12 cellular contexts compared by ENCODE assay signal in the genomic region with DNA sequence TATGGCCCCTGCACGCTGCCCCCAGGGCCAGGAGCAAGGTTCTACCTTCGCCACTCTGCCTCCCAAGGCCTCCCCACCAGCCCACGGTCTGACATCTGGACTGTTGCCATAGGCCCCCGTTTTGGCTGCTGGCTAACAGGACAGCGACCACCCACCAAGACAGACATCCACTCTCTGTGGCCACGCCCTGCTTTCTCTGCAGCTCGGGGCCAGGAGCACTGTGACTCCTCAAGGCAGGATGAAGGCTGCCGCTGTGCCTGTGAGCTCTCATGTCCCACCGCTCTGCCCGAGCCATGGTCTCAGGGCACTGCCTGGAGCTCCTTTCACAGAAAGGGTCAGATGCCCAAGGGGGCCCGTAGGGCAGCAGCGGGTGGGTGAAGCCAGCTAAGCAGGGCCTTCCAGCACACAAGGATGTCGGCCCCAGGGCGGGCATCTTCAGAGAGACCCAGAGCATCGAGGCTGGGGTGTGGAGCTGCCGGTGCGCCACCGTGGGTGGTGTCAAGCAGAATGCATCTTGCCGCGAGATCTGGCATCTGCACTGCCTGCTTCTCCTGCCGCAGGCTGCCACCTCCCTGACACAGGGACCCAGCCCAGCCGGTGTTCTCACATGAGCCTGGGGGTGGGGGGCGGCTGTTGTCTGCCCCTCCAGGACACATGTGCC.
"Had no signal": no experiment of that assay in that cellular context is flagged by ENCODE, and none has a peak within 500 bp of the region (broad histone marks: within the 10 kb centered on the region; RNA-seq: fewer than 3 reads in every experiment).

No MANE protein-coding gene starts in this region.

- DNase-seq: activated CD4-positive, alpha-beta T cell treated with anti-CD3 and anti-CD28 coated beads, Interleukin-2, amount 50 U/mL, for 48 hours; activated gamma-delta T cell treated with Interleukin-2 at 50 U/mL for 16 hours; dermis blood vessel endothelial cell; effector memory CD4-positive, alpha-beta T cell; esophagus squamous epithelium; stimulated activated CD8-positive, alpha-beta memory T cell treated with anti-CD3 and anti-CD28 coated beads, Interleukin-4, amount 100 ng/mL, for 48 hours; stimulated activated naive CD4-positive, alpha-beta T cell had no signal

- H3K27me3 ChIP-seq: pancreas, right lobe of liver had no signal

- H3K36me3 ChIP-seq: esophagus squamous epithelium, heart right ventricle, pancreas, right lobe of liver had no signal

- H3K9me3 ChIP-seq: esophagus squamous epithelium, heart right ventricle, pancreas, right lobe of liver had no signal

- FAIRE-seq: bronchial epithelial cell, pancreas, TTC549 had no signal

- H3K4me3 ChIP-seq: esophagus squamous epithelium, heart right ventricle, pancreas, right lobe of liver had no signal

- H3K27ac ChIP-seq: esophagus squamous epithelium, heart right ventricle, pancreas had no signal

- H3K4me1 ChIP-seq: esophagus squamous epithelium, pancreas, right lobe of liver had no signal
